Comparison of ENCODE assay signal across 11 cellular contexts in genomic region chr1:148432318-148432717, GRCh38. TPM values are rescaled to one million over a fixed set of nuclear protein-coding genes. Genes with fewer than 3 reads are reported as not detected.
"Had no signal": no experiment of that assay in that cellular context is flagged by ENCODE, and none has a peak within 500 bp of the region (broad histone marks: within the 10 kb centered on the region; RNA-seq: fewer than 3 reads in every experiment).

No MANE protein-coding gene starts in this region.

RNA-seq across cellular contexts. Expression of gene PPIAL4G, which starts 50.8 kb away (rescaled TPM):
- total RNA-seq: epithelial cell of proximal tubule, fibroblast of lung, left ventricle myocardium superior, neural crest cell, sciatic nerve, suprapubic skin, tibial nerve had no signal
- polyA plus RNA-seq: adipose tissue, aorta, fibroblast of lung, hepatocyte, urinary bladder had no signal
